In the genomic region with DNA sequence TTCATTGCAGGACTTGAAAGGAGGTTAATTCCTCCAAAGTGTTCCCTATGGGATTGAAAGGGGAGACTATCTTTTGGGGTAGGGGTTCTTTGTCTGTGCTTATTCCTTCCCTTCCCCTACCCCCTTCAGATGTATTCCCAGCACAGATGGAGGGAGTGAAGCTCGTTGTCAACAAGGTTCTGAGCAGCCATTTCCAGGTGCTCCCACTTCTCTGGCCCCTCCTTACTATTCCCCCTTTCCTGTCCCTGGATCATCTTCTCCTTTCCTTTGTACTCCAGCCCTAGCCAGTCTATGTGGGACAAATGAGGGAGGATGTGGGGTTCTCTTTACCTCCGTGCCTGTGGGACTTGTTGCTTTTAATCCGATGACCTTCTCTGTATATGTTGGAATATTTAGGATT, we compare ENCODE assay signal across 9 cellular contexts. TPM values are rescaled to one million over a fixed set of nuclear protein-coding genes. Genes with fewer than 3 reads are reported as not detected.
DNase-seq lines count a peak whose midpoint lies in the region; ATAC-seq and TF ChIP-seq lines count a peak whose summit lies in the region.
"Had no signal": no experiment of that assay in that cellular context is flagged by ENCODE, and none has a peak within 500 bp of the region (broad histone marks: within the 10 kb centered on the region; RNA-seq: fewer than 3 reads in every experiment).

No MANE protein-coding gene starts in this region.

- no peak for DNase-seq in HL-60 (ENCODE audit: low read depth in 1 of 2, low spot score in 1 of 2)
- DNase-seq in astrocyte of the spinal cord (ENCODE audit: low read depth, low spot score), result no peak
- no peak for DNase-seq in memory B cell (ENCODE audit: low spot score in 2 of 2)
- DNase-seq in testis, result no peak
- DNase-seq in omental fat pad (ENCODE audit: low spot score), result no peak
- DNase-seq in A172 (ENCODE audit: low spot score), result no peak
- no peak for DNase-seq in AG20443 (ENCODE audit: low spot score)

- H3K27ac ChIP-seq in 22Rv1 (peak overlapping the region; percentile 84), HL-60 (replicated peaks) (peak overlapping the region; percentile 73), testis (no peak overlapping the region)

- no peak for ATAC-seq in memory B cell (ENCODE audit: low read depth)
- ATAC-seq in omental fat pad (ENCODE audit: low FRiP score), result no peak

- 28 to 31% methylated on average over 3 of the region's 3 CpGs for WGBS in testis, 2 donors

- H3K36me3 ChIP-seq in testis (ENCODE audit: low read depth, missing control alignments), result no peaks in the 10 kb centered on the region

- H3K9me3 ChIP-seq in testis, result no peaks in the 10 kb centered on the region

- no peaks in the 10 kb centered on the region for H3K27me3 ChIP-seq in HL-60 (ENCODE audit: insufficient read depth, poor library complexity, severe bottlenecking)
- H3K27me3 ChIP-seq in testis, result no peaks in the 10 kb centered on the region

- H3K27me3 Mint-ChIP-seq in memory B cell, result peaks cover 18% of the 10 kb centered on the region

- H3K4me1 ChIP-seq in testis, result peaks cover 15% of the 10 kb centered on the region

- no peaks in the 10 kb centered on the region for H3K9me3 Mint-ChIP-seq in memory B cell

- H3K4me1 Mint-ChIP-seq in memory B cell, result peaks cover 21% of the 10 kb centered on the region

- H3K4me3 ChIP-seq in HL-60 (replicated peaks; ENCODE audit: insufficient read depth, low read length), result peak overlapping the region; percentile 86
- H3K4me3 ChIP-seq in astrocyte of the spinal cord (ENCODE audit: low read depth, low read length), result peak overlapping the region; percentile 87
- peak overlapping the region in 1 of 2 donors; percentile 52 for H3K4me3 ChIP-seq in testis

- H3K4me3 Mint-ChIP-seq in memory B cell, result peak overlapping the region; percentile 100

- intact Hi-C loops in testis (cut with DNase I; ENCODE audit: low total_unique reads), result no loop called here

- peaks cover 10% of the 10 kb centered on the region for H3K36me3 Mint-ChIP-seq in memory B cell

- H3K27ac Mint-ChIP-seq in memory B cell, result peak overlapping the region; percentile 53

- TF ChIP-seq POLR2A in testis (IDR thresholded peaks at IDR 0.05), result no peak

- in situ Hi-C loops in astrocyte of the spinal cord (cut with HindIII; ENCODE audit: low sequenced_read_pairs), result no loop called here

- no peak for TF ChIP-seq CTCF in 22Rv1 (IDR thresholded peaks at IDR 0.05)
- no peak for TF ChIP-seq CTCF in HL-60 (IDR thresholded peaks at IDR 0.05; ENCODE audit: insufficient read depth, low read length)
- no peak for TF ChIP-seq CTCF in astrocyte of the spinal cord (IDR thresholded peaks at IDR 0.05; ENCODE audit: low read depth, low read length)
- no peak for TF ChIP-seq CTCF in testis (IDR thresholded peaks at IDR 0.05)
- TF ChIP-seq CTCF in omental fat pad (IDR thresholded peaks at IDR 0.05), result no peak

RNA-seq across cellular contexts. Expression of gene TOMM40L, which starts 0.9 kb away (rescaled TPM):
- 1 to 10 TPM; 4.7 to 6.0 TPM for total RNA-seq in testis
- 7.5 TPM for polyA plus RNA-seq in testis (ENCODE audit: insufficient read depth, low read depth, low replicate concordance)
- 10 to 100 TPM in 3 of 4 donors, 1 to 10 TPM in 1; 9.6 to 15.4 (median 13.4) TPM for total RNA-seq in omental fat pad
- total RNA-seq in A172 (2014; rRNA removed; shearing (Covaris generic)), result 16.1 and 16.8 TPM in 2 replicates

RNA-seq across cellular contexts. Expression of gene APOA2, which starts 3.3 kb away (rescaled TPM):
- not detected for total RNA-seq in testis
- polyA plus RNA-seq in testis (ENCODE audit: insufficient read depth, low read depth, low replicate concordance), result 1.6 TPM
- total RNA-seq in omental fat pad, result not detected
- not detected in 2 replicates for total RNA-seq in A172 (2014; rRNA removed; shearing (Covaris generic))
- total RNA-seq: mesenteric fat pad had no signal

RNA-seq across cellular contexts. Expression of gene NR1I3, which starts 11.2 kb away (rescaled TPM):
- total RNA-seq in testis (under 1 TPM; 0.31 to 0.68 TPM), omental fat pad (not detected)
- 0.57 TPM for polyA plus RNA-seq in testis (ENCODE audit: insufficient read depth, low read depth, low replicate concordance)
- 0.50 TPM in 1 of 2 replicates, not detected in the other for total RNA-seq in A172 (2014; rRNA removed; shearing (Covaris generic))
- total RNA-seq: mesenteric fat pad had no signal

RNA-seq across cellular contexts. Expression of gene FCER1G, which starts 11.7 kb away (rescaled TPM):
- total RNA-seq in testis, result 10 to 100 TPM in 1 of 2 donors, 1 to 10 TPM in 1; 2.1 to 13.3 TPM
- polyA plus RNA-seq in testis (ENCODE audit: insufficient read depth, low read depth, low replicate concordance), result 60.9 TPM
- 100 to 1,000 TPM in 3 of 4 donors, 10 to 100 TPM in 1; 96.3 to 346 (median 179) TPM for total RNA-seq in omental fat pad
- not detected in 2 replicates for total RNA-seq in A172 (2014; rRNA removed; shearing (Covaris generic))

RNA-seq across cellular contexts. Expression of gene NDUFS2, which starts 24.6 kb away (rescaled TPM):
- total RNA-seq in testis (100 to 1,000 TPM; 117 to 129 TPM), omental fat pad (100 to 1,000 TPM in 3 of 4 donors, 10 to 100 TPM in 1; 89.4 to 136 (median 122) TPM)
- 82.9 TPM for polyA plus RNA-seq in testis (ENCODE audit: insufficient read depth, low read depth, low replicate concordance)
- total RNA-seq in A172 (2014; rRNA removed; shearing (Covaris generic)), result 179 and 197 TPM in 2 replicates

Comparison
In these comparisons a context has a peak if more than half of its experiments do, and no peak if none do; other contexts are left out.
1. H3K27ac ChIP-seq: peak in 22Rv1 (single experiment) and HL-60 (single experiment); none in testis (0 of 2).